Comparison of ENCODE assay signal across 18 cellular contexts in genomic region chr15:75834011-75834410, GRCh38.
"Had no signal": no experiment of that assay in that cellular context is flagged by ENCODE, and none has a peak within 500 bp of the region (broad histone marks: within the 10 kb centered on the region; RNA-seq: fewer than 3 reads in every experiment).

No MANE protein-coding gene starts in this region.

- H3K4me1 ChIP-seq: sigmoid colon had no signal

- H3K36me3 ChIP-seq: lower lobe of right lung, sigmoid colon, stomach, suprapubic skin, tibial nerve had no signal

- H3K27me3 ChIP-seq: sigmoid colon, stomach, suprapubic skin, tibial nerve had no signal

- H3K9me3 ChIP-seq: lower lobe of right lung, sigmoid colon, stomach, suprapubic skin, tibial nerve had no signal

- DNase-seq: activated CD4-positive, alpha-beta memory T cell treated with anti-CD3 and anti-CD28 coated beads, Interleukin-2, amount 10 ng/mL, durations not matched to agents 7 days and 5 days; activated CD4-positive, alpha-beta T cell treated with anti-CD3 and anti-CD28 coated beads, Interleukin-2, amount 10 ng/mL, durations not matched to agents 24 days and 14 days; activated CD8-positive, alpha-beta memory T cell treated with anti-CD3 and anti-CD28 coated beads, Interleukin-2, amount 10 ng/mL, durations not matched to agents 7 days and 5 days; activated gamma-delta T cell; anterior cingulate cortex; effector CD8-positive, alpha-beta T cell; foreskin melanocyte; kidney; lower lobe of right lung; naive thymus-derived CD4-positive, alpha-beta T cell; retina; sigmoid colon; stimulated activated CD4-positive, alpha-beta T cell treated with anti-CD3 and anti-CD28 coated beads, Interleukin-15, amount 100 ng/mL, for 24 hours; stomach had no signal

- H3K4me3 ChIP-seq: lower lobe of right lung, sigmoid colon, smooth muscle cell, stomach, suprapubic skin, tibial nerve had no signal

- H3K27ac ChIP-seq: lower lobe of right lung, sigmoid colon, stomach, suprapubic skin, tibial nerve, VCaP had no signal
